Comparison of ENCODE assay signal across 18 cellular contexts in genomic region chr10:13969792-13970140, GRCh38.
A peak's percentile ranks its signal among the peaks of the same experiment; 100 is the strongest.
DNase-seq lines count a peak whose midpoint lies in the region; ATAC-seq and TF ChIP-seq lines count a peak whose summit lies in the region.
"Had no signal": no experiment of that assay in that cellular context is flagged by ENCODE, and none has a peak within 500 bp of the region (broad histone marks: within the 10 kb centered on the region; RNA-seq: fewer than 3 reads in every experiment).

No MANE protein-coding gene starts in this region.

- H3K27me3 Mint-ChIP-seq in activated naive CD4-positive, alpha-beta T cell treated with anti-CD3 and anti-CD28 coated beads for 36 hours (ENCODE audit: low read depth): peaks cover 2% of the 10 kb centered on the region
- no peaks in the 10 kb centered on the region for H3K27me3 Mint-ChIP-seq in mesothelial cell of epicardium (ENCODE audit: low read depth)
- no peaks in the 10 kb centered on the region for H3K27me3 Mint-ChIP-seq in stimulated activated naive CD8-positive, alpha-beta T cell treated with anti-CD3 and anti-CD28 coated beads, Interleukin-15, amount 100 ng/mL, for 72 hours
- H3K27me3 Mint-ChIP-seq: CD4-positive, alpha-beta T cell had no signal

- H3K18ac ChIP-seq in mesendoderm (ENCODE audit: low read length): no peak overlapping the region

- no peak overlapping the region for H3K4me3 ChIP-seq in mesendoderm (ENCODE audit: low read length)
- H3K4me3 ChIP-seq: cardiac muscle cell, uterus had no signal

- no peak overlapping the region for H2BK5ac ChIP-seq in mesendoderm (ENCODE audit: low read length)

- no peak overlapping the region for H3K23ac ChIP-seq in mesendoderm (ENCODE audit: low read length)

- H3K27me3 ChIP-seq in mesendoderm (ENCODE audit: insufficient read depth, low read length, poor library complexity): no peaks in the 10 kb centered on the region
- H3K27me3 ChIP-seq: cardiac muscle cell, uterus had no signal

- H3K4ac ChIP-seq in mesendoderm (ENCODE audit: low read depth, low read length): no peak overlapping the region

- H2AK5ac ChIP-seq in mesendoderm (ENCODE audit: low read length): no peak overlapping the region

- H3K27ac Mint-ChIP-seq in activated naive CD4-positive, alpha-beta T cell treated with anti-CD3 and anti-CD28 coated beads for 36 hours: no peak overlapping the region
- peak overlapping the region; percentile 69 for H3K27ac Mint-ChIP-seq in mesothelial cell of epicardium
- no peak overlapping the region for H3K27ac Mint-ChIP-seq in stimulated activated naive CD8-positive, alpha-beta T cell treated with anti-CD3 and anti-CD28 coated beads, Interleukin-15, amount 100 ng/mL, for 72 hours
- H3K27ac Mint-ChIP-seq: activated naive CD8-positive, alpha-beta T cell treated with anti-CD3 and anti-CD28 coated beads, Interleukin-2, amount 10 ng/mL, durations not matched to agents 7 days and 5 days; CD4-positive, alpha-beta T cell had no signal

- H3K36me3 ChIP-seq in mesendoderm (ENCODE audit: control insufficient read depth, insufficient read depth, low read length): no peaks in the 10 kb centered on the region
- H3K36me3 ChIP-seq: cardiac muscle cell, uterus had no signal

- intact Hi-C loops in activated naive CD4-positive, alpha-beta T cell treated with anti-CD3 and anti-CD28 coated beads for 36 hours (cut with micrococcal nuclease): loop anchor here (1.0 kb wide), 1 partner anchor 40 kb away; no protein-coding TSS in a partner anchor

- WGBS in mesendoderm (ENCODE audit: extremely low coverage, insufficient coverage, low lambda C conversion rate): no CpG with 5 or more reads among the region's 3 CpGs

- peaks cover 11% of the 10 kb centered on the region for H3K4me1 Mint-ChIP-seq in activated naive CD4-positive, alpha-beta T cell treated with anti-CD3 and anti-CD28 coated beads for 36 hours (ENCODE audit: low read depth)
- H3K4me1 Mint-ChIP-seq in mesothelial cell of epicardium: peaks cover 44% of the 10 kb centered on the region
- peaks cover 15% of the 10 kb centered on the region for H3K4me1 Mint-ChIP-seq in stimulated activated naive CD8-positive, alpha-beta T cell treated with anti-CD3 and anti-CD28 coated beads, Interleukin-15, amount 100 ng/mL, for 72 hours
- H3K4me1 Mint-ChIP-seq: activated naive CD8-positive, alpha-beta T cell treated with anti-CD3 and anti-CD28 coated beads, Interleukin-2, amount 10 ng/mL, durations not matched to agents 7 days and 5 days had no signal

- H3K36me3 Mint-ChIP-seq in activated naive CD4-positive, alpha-beta T cell treated with anti-CD3 and anti-CD28 coated beads for 36 hours (ENCODE audit: low read depth): no peaks in the 10 kb centered on the region
- H3K36me3 Mint-ChIP-seq in mesothelial cell of epicardium: no peaks in the 10 kb centered on the region
- H3K36me3 Mint-ChIP-seq: activated naive CD8-positive, alpha-beta T cell treated with anti-CD3 and anti-CD28 coated beads, Interleukin-2, amount 10 ng/mL, durations not matched to agents 7 days and 5 days had no signal

- peaks cover 8% of the 10 kb centered on the region for H3K4me1 ChIP-seq in mesendoderm (ENCODE audit: control insufficient read depth, low read depth, low read length)
- H3K4me1 ChIP-seq: uterus had no signal

- H3K9me3 Mint-ChIP-seq in activated naive CD4-positive, alpha-beta T cell treated with anti-CD3 and anti-CD28 coated beads for 36 hours: no peaks in the 10 kb centered on the region
- H3K9me3 Mint-ChIP-seq in mesothelial cell of epicardium: no peaks in the 10 kb centered on the region
- no peaks in the 10 kb centered on the region for H3K9me3 Mint-ChIP-seq in stimulated activated naive CD8-positive, alpha-beta T cell treated with anti-CD3 and anti-CD28 coated beads, Interleukin-15, amount 100 ng/mL, for 72 hours
- H3K9me3 Mint-ChIP-seq: CD4-positive, alpha-beta T cell had no signal

- no peaks in the 10 kb centered on the region for H3K79me2 ChIP-seq in mesendoderm (ENCODE audit: control insufficient read depth, insufficient read depth, low read length)

- DNase-seq in activated naive CD4-positive, alpha-beta T cell treated with anti-CD3 and anti-CD28 coated beads for 36 hours: peak; percentile 35
- DNase-seq in activated naive CD4-positive, alpha-beta T cell treated with Interleukin-2 at 50 U/mL for 16 hours: no peak
- DNase-seq in M059J (ENCODE audit: low read depth) (peak; percentile 28), mesothelial cell of epicardium (ENCODE audit: low spot score in 2 of 2, unreplicated experiment in 2 of 2) (no peak), NCI-H345 (lab: John Stamatoyannopoulos, UW) (no peak), NCI-H187 treated with DMSO at 0.1 percent for 48 hours (lab: John Stamatoyannopoulos, UW) (no peak), mesendoderm (no peak)
- DNase-seq in stimulated activated naive CD8-positive, alpha-beta T cell treated with anti-CD3 and anti-CD28 coated beads, Interleukin-15, amount 100 ng/mL, for 72 hours: peak in 1 of 2 donors; percentile 18
- DNase-seq: activated naive CD8-positive, alpha-beta T cell treated with anti-CD3 and anti-CD28 coated beads, Interleukin-2, amount 10 ng/mL, durations not matched to agents 7 days and 5 days; CD4-positive, alpha-beta T cell; DMS53; left colon; MV-4-11; NCI-H2029; NCI-H446 treated with DMSO at 0.1 percent for 48 hours; T-helper 1 cell; uterus had no signal

- no peaks in the 10 kb centered on the region for H3K79me1 ChIP-seq in mesendoderm (ENCODE audit: low read length)

- H3K56ac ChIP-seq in mesendoderm (ENCODE audit: low read length): no peak overlapping the region

- no peak overlapping the region for H3K4me2 ChIP-seq in mesendoderm (ENCODE audit: low read length)

- no peak overlapping the region for H3K27ac ChIP-seq in mesendoderm (ENCODE audit: low read depth, low read length)
- H3K27ac ChIP-seq: uterus had no signal

- CTCF ChIA-PET in activated naive CD4-positive, alpha-beta T cell treated with anti-CD3 and anti-CD28 coated beads for 36 hours (lab: Charles Lee): interaction anchor here (0.9 kb wide), 1 partner anchor 49 kb away, joined by 3 read pairs; no protein-coding TSS in a partner anchor

- no peak for TF ChIP-seq CTCF in mesothelial cell of epicardium (IDR thresholded peaks at IDR 0.05; ENCODE audit: unreplicated experiment)

- H2BK120ac ChIP-seq in mesendoderm (ENCODE audit: low read depth, low read length): no peak overlapping the region

- no peak overlapping the region for H4K8ac ChIP-seq in mesendoderm (ENCODE audit: low read depth, low read length)

- peak; percentile 77 for ATAC-seq in stimulated activated naive CD8-positive, alpha-beta T cell treated with anti-CD3 and anti-CD28 coated beads, Interleukin-15, amount 100 ng/mL, for 72 hours
- ATAC-seq: left colon had no signal

- no peak overlapping the region for H4K5ac ChIP-seq in mesendoderm (ENCODE audit: low read length)

- no peak overlapping the region for H3K9ac ChIP-seq in mesendoderm (ENCODE audit: low read length)

- no peak overlapping the region for H3K4me3 Mint-ChIP-seq in activated naive CD4-positive, alpha-beta T cell treated with anti-CD3 and anti-CD28 coated beads for 36 hours
- H3K4me3 Mint-ChIP-seq in mesothelial cell of epicardium: no peak overlapping the region
- H3K4me3 Mint-ChIP-seq in stimulated activated naive CD8-positive, alpha-beta T cell treated with anti-CD3 and anti-CD28 coated beads, Interleukin-15, amount 100 ng/mL, for 72 hours: no peak overlapping the region
- H3K4me3 Mint-ChIP-seq: activated naive CD8-positive, alpha-beta T cell treated with anti-CD3 and anti-CD28 coated beads, Interleukin-2, amount 10 ng/mL, durations not matched to agents 7 days and 5 days; CD4-positive, alpha-beta T cell had no signal

- H2BK15ac ChIP-seq in mesendoderm (replicated peaks; ENCODE audit: low read depth): no peak overlapping the region

Comparison
In these comparisons a context has a peak if more than half of its experiments do, and no peak if none do; other contexts are left out.
1. DNase-seq: peak in activated naive CD4-positive, alpha-beta T cell treated with anti-CD3 and anti-CD28 coated beads for 36 hours (single experiment) and M059J (single experiment); none in activated naive CD4-positive, alpha-beta T cell treated with Interleukin-2 at 50 U/mL for 16 hours (single experiment), mesothelial cell of epicardium (0 of 2), NCI-H345 (single experiment), NCI-H187 treated with DMSO at 0.1 percent for 48 hours (single experiment) and mesendoderm (single experiment).